ENCODE assay signal across 1 cellular context in the genomic region with DNA sequence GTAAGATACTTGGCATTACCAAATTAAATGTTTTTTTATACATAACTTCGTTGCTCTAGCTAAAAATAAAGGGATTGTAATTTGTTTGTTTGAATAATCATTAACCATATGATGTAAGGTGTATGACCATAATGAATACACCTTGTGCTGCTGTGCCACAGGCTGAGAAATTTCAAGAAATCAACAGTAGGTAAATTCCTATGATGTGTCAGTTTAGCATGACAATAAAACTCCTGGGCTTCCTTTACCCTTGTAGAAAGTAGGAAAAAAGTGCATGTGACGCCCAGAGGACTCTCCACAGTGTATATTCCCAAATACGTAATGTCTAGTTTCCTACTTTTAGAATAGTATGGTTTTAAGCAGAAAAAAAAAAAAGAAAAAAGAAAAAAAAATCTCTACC.
TF ChIP-seq lines count a peak whose summit lies in the region.

No MANE protein-coding gene starts in this region.

TF ChIP-seq in GM12878, 131 proteins besides CTCF, POLR2A, EP300 and RAD21:
- TF ChIP-seq ATF7 (IDR thresholded peaks at IDR 0.05; ENCODE audit: low read depth) (no peak), MEF2B (IDR thresholded peaks at IDR 0.05; ENCODE audit: partially characterized antibody, poor library complexity, severe bottlenecking) (no peak), SKIL (IDR thresholded peaks at IDR 0.05; ENCODE audit: low read depth, poor library complexity, severe bottlenecking) (no peak), NR2C2 (IDR thresholded peaks at IDR 0.05; ENCODE audit: borderline replicate concordance, control insufficient read depth, insufficient read length, low read depth) (no peak)
- TF ChIP-seq, protein P1, sequence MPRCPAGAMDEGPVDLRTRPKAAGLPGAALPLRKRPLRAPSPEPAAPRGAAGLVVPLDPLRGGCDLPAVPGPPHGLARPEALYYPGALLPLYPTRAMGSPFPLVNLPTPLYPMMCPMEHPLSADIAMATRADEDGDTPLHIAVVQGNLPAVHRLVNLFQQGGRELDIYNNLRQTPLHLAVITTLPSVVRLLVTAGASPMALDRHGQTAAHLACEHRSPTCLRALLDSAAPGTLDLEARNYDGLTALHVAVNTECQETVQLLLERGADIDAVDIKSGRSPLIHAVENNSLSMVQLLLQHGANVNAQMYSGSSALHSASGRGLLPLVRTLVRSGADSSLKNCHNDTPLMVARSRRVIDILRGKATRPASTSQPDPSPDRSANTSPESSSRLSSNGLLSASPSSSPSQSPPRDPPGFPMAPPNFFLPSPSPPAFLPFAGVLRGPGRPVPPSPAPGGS (IDR thresholded peaks at IDR 0.05; ENCODE audit: borderline replicate concordance, insufficient read depth, low read depth, low read length, poor library complexity, severe bottlenecking), result no peak
